28 cellular contexts compared by ENCODE assay signal in genomic region chr4:3430524-3430923, GRCh38. TPM values are rescaled to one million over a fixed set of nuclear protein-coding genes. Genes with fewer than 3 reads are reported as not detected.
A peak's percentile ranks its signal among the peaks of the same experiment; 100 is the strongest.
DNase-seq lines count a peak whose midpoint lies in the region; ATAC-seq and TF ChIP-seq lines count a peak whose summit lies in the region.
"Had no signal": no experiment of that assay in that cellular context is flagged by ENCODE, and none has a peak within 500 bp of the region (broad histone marks: within the 10 kb centered on the region; RNA-seq: fewer than 3 reads in every experiment).

No MANE protein-coding gene starts in this region.

- peaks cover 0 to 39% (median 23%) of the 10 kb centered on the region in 9 donors for H3K36me3 ChIP-seq in heart left ventricle
- peaks cover 3 to 72% (median 51%) of the 10 kb centered on the region in 11 experiments; a peak in 20 of 22 replicates for H3K36me3 ChIP-seq in BLaER1 treated with 17β-estradiol and CSF1 and Interleukin-3, amounts not matched to agents 10 nM and 100 nM
- H3K36me3 ChIP-seq in neuronal stem cell (replicated peaks in 1 of 2; ENCODE audit: control insufficient read depth in 2 of 2, insufficient read depth in 2 of 2, low read length in 2 of 2): peaks cover 8 to 51% of the 10 kb centered on the region in 2 donors
- H3K36me3 ChIP-seq: BE2C had no signal

- TF ChIP-seq POLR2A in heart left ventricle (IDR thresholded peaks at IDR 0.05): no peak

- H2AFZ ChIP-seq in neuronal stem cell (ENCODE audit: low read length): no peak overlapping the region

- TF ChIP-seq CTCF in heart left ventricle (IDR thresholded peaks at IDR 0.05) (no peak), RWPE1 (conservative IDR thresholded peaks at IDR 0.05; ENCODE audit: low read depth) (no peak), Calu3 (IDR thresholded peaks at IDR 0.05; ENCODE audit: unreplicated experiment) (no peak)

- H2BK12ac ChIP-seq in neuronal stem cell (ENCODE audit: low read length): no peak overlapping the region

- H3K4me3 Mint-ChIP-seq in Calu3 (ENCODE audit: low read depth, unreplicated experiment): no peak overlapping the region
- H3K4me3 Mint-ChIP-seq: CD14-positive monocyte; CD4-positive, alpha-beta T cell; CD8-positive, alpha-beta T cell had no signal

- peak overlapping the region; percentile 33 to 79 (median 66); a peak in 21 of 22 replicates for H3K4me2 ChIP-seq in BLaER1 treated with 17β-estradiol and CSF1 and Interleukin-3, amounts not matched to agents 10 nM and 100 nM
- no peak overlapping the region for H3K4me2 ChIP-seq in neuronal stem cell (ENCODE audit: insufficient read depth, low read length, poor library complexity, severe bottlenecking)

- no peaks in the 10 kb centered on the region for H3K27me3 Mint-ChIP-seq in Calu3 (ENCODE audit: unreplicated experiment)
- H3K27me3 Mint-ChIP-seq: CD4-positive, alpha-beta T cell had no signal

- no peaks in the 10 kb centered on the region for H3K4me1 Mint-ChIP-seq in Calu3 (ENCODE audit: low read depth, unreplicated experiment)
- H3K4me1 Mint-ChIP-seq: CD14-positive monocyte had no signal

- H3K9me3 Mint-ChIP-seq in Calu3 (ENCODE audit: low read depth, unreplicated experiment): no peaks in the 10 kb centered on the region
- H3K9me3 Mint-ChIP-seq: CD14-positive monocyte; CD4-positive, alpha-beta T cell; CD8-positive, alpha-beta T cell had no signal

- peak overlapping the region; percentile 39 for H2BK5ac ChIP-seq in neuronal stem cell (ENCODE audit: low read length)

- H3K27me3 ChIP-seq in right cardiac atrium (ENCODE audit: control insufficient read depth, insufficient read depth) (no peaks in the 10 kb centered on the region), heart left ventricle (no peaks in the 10 kb centered on the region), neuronal stem cell (ENCODE audit: control insufficient read depth in 3 of 3, insufficient read depth in 3 of 3, low read depth in 1 of 3, low read length in 3 of 3) (no peaks in the 10 kb centered on the region)
- H3K27me3 ChIP-seq in BLaER1 treated with 17β-estradiol and CSF1 and Interleukin-3, amounts not matched to agents 10 nM and 100 nM: peaks cover 0 to 6% (median 0%) of the 10 kb centered on the region in 11 experiments; a peak in 1 of 22 replicates
- H3K27me3 ChIP-seq: BE2C had no signal

- peaks cover 0 to 79% (median 33%) of the 10 kb centered on the region in 11 experiments; a peak in 15 of 22 replicates for H4K20me1 ChIP-seq in BLaER1 treated with 17β-estradiol and CSF1 and Interleukin-3, amounts not matched to agents 10 nM and 100 nM

- no peak overlapping the region for H3K27ac Mint-ChIP-seq in Calu3 (ENCODE audit: unreplicated experiment)
- H3K27ac Mint-ChIP-seq: CD14-positive monocyte; CD4-positive, alpha-beta T cell; CD8-positive, alpha-beta T cell had no signal

- peak overlapping the region; percentile 43 for H3K23ac ChIP-seq in neuronal stem cell (ENCODE audit: low read depth, low read length, poor library complexity)

- H3K4me1 ChIP-seq in right cardiac atrium (ENCODE audit: control insufficient read depth, insufficient read depth, low read length) (no peaks in the 10 kb centered on the region), heart left ventricle (no peaks in the 10 kb centered on the region), neuronal stem cell (ENCODE audit: control insufficient read depth in 2 of 2, insufficient read depth in 1 of 2, low read depth in 1 of 2, low read length in 2 of 2) (peaks cover 4 to 10% of the 10 kb centered on the region in 2 donors)
- H3K4me1 ChIP-seq in BLaER1 treated with 17β-estradiol and CSF1 and Interleukin-3, amounts not matched to agents 10 nM and 100 nM: peaks cover 13 to 81% (median 57%) of the 10 kb centered on the region in 10 experiments
- H3K4me1 ChIP-seq: BE2C, Caco-2 had no signal

- POLR2A ChIA-PET in RWPE1 (lab: Yijun Ruan, JAX; ENCODE audit: low non-redundant PET): no interaction called here

- no peak overlapping the region for H3K4me3 ChIP-seq in right cardiac atrium (ENCODE audit: low read length)
- H3K4me3 ChIP-seq in heart left ventricle: no peak overlapping the region
- no peak overlapping the region for H3K4me3 ChIP-seq in BLaER1 treated with 17β-estradiol and CSF1 and Interleukin-3, amounts not matched to agents 10 nM and 100 nM
- H3K4me3 ChIP-seq in neuronal stem cell (ENCODE audit: low read length in 2 of 2): no peak overlapping the region
- H3K4me3 ChIP-seq: GM12878 had no signal

- no peaks in the 10 kb centered on the region for H3K36me3 Mint-ChIP-seq in Calu3 (ENCODE audit: insufficient read depth, unreplicated experiment)
- H3K36me3 Mint-ChIP-seq: CD8-positive, alpha-beta T cell had no signal

- H2AK5ac ChIP-seq in neuronal stem cell (ENCODE audit: low read depth, low read length): no peak overlapping the region

- DNase-seq in right cardiac atrium (peak in 2 of 3 donors; percentile 32 to 61), heart left ventricle (no peak), RWPE1 (ENCODE audit: low spot score) (no peak), neuronal stem cell (ENCODE audit: low spot score) (no peak), CD1c-positive myeloid dendritic cell (ENCODE audit: extremely low spot score) (no peak), Calu3 (no peak), sciatic nerve (ENCODE audit: low spot score) (no peak)
- DNase-seq: 8988T; ACHN; BE2C; C1 segment of cervical spinal cord; Caco-2; CD4-positive, alpha-beta T cell; CD8-positive, alpha-beta T cell; DMS 273 treated with DMSO at 0.1 percent for 48 hours; DMS153; DMS53; DMS79; DND-41; EL; GDM1 had no signal

- H3K9me3 ChIP-seq in right cardiac atrium (ENCODE audit: control insufficient read depth, low read length) (no peaks in the 10 kb centered on the region), heart left ventricle (no peaks in the 10 kb centered on the region), neuronal stem cell (replicated peaks in 1 of 2; ENCODE audit: control insufficient read depth in 2 of 2, insufficient read depth in 1 of 2, low read depth in 1 of 2, low read length in 2 of 2) (no peaks in the 10 kb centered on the region)
- no peaks in the 10 kb centered on the region for H3K9me3 ChIP-seq in BLaER1 treated with 17β-estradiol and CSF1 and Interleukin-3, amounts not matched to agents 10 nM and 100 nM (replicated peaks in 1 of 11)
- H3K9me3 ChIP-seq: BE2C, Caco-2 had no signal

- ATAC-seq in right cardiac atrium (no peak), heart left ventricle (no peak), sciatic nerve (no peak)
- ATAC-seq: CD8-positive, alpha-beta T cell; GM12878 had no signal

- no peak overlapping the region for H4K91ac ChIP-seq in neuronal stem cell (ENCODE audit: low read depth, low read length, poor library complexity)

- H3K4ac ChIP-seq in neuronal stem cell (ENCODE audit: low read length): no peak overlapping the region

- H3K9ac ChIP-seq in BLaER1 treated with 17β-estradiol and CSF1 and Interleukin-3, amounts not matched to agents 10 nM and 100 nM: peak overlapping the region in 7 of 11 experiments; percentile 15 to 64 (median 31); a peak in 5 of 22 replicates
- no peak overlapping the region for H3K9ac ChIP-seq in neuronal stem cell (ENCODE audit: low read depth, low read length, poor library complexity)

- H2BK15ac ChIP-seq in neuronal stem cell (ENCODE audit: low read length): no peak overlapping the region

- CTCF ChIA-PET in RWPE1 (lab: Yijun Ruan, JAX) (interaction anchor here (0.7 kb wide), 1 partner anchor 21 kb away, joined by 7 read pairs; no protein-coding TSS in a partner anchor), Calu3 (lab: Charles Lee) (no interaction called here)

- intact Hi-C loops in right cardiac atrium (cut with DNase I) (no loop called here), heart left ventricle (cut with DNase I) (loop anchor here in 1 of 10 donors (2.0 kb wide), 1 partner anchor 42 kb away; no protein-coding TSS in a partner anchor), Calu3 (cut with micrococcal nuclease; ENCODE audit: unreplicated experiment) (no loop called here), sciatic nerve (cut with DNase I) (no loop called here)

- peak overlapping the region; percentile 31 for H2BK120ac ChIP-seq in neuronal stem cell (ENCODE audit: low read depth, low read length)

- H3K27ac ChIP-seq in right cardiac atrium (ENCODE audit: low read length) (no peak overlapping the region), heart left ventricle (no peak overlapping the region), RWPE1 (peak overlapping the region; percentile 38; the same call in 1 of the 2 replicates), neuronal stem cell (replicated peaks; ENCODE audit: low read length) (no peak overlapping the region)
- peak overlapping the region in 5 of 11 experiments; percentile 27 to 54 (median 31); a peak in 7 of 22 replicates for H3K27ac ChIP-seq in BLaER1 treated with 17β-estradiol and CSF1 and Interleukin-3, amounts not matched to agents 10 nM and 100 nM

- peak overlapping the region; percentile 43 for H4K8ac ChIP-seq in neuronal stem cell (ENCODE audit: low read depth, low read length)

- BruUV-seq in Calu3 (replicated peaks; lab: Mats Ljungman, UMichigan): no TSS peak

- H3K18ac ChIP-seq in neuronal stem cell (ENCODE audit: low read length): peak overlapping the region; percentile 38

- peaks cover 8% of the 10 kb centered on the region for H3K79me1 ChIP-seq in neuronal stem cell (ENCODE audit: low read depth, low read length)

- WGBS in right cardiac atrium: 74% methylated on average over 21 of the region's 21 CpGs
- WGBS in heart left ventricle, 4 donors: 71 to 88% (median 76%) methylated on average over 4 to 21 of the region's 21 CpGs
- no CpG with 5 or more reads among the region's 21 CpGs for WGBS in neuronal stem cell (ENCODE audit: extremely low coverage in 2 of 2, insufficient read length in 2 of 2, insufficient replicate concordance in 1 of 2), 2 donors

- no peak overlapping the region for H3K14ac ChIP-seq in neuronal stem cell (ENCODE audit: low read length)

RNA-seq across cellular contexts. Expression of gene HGFAC, which starts 11.2 kb away (rescaled TPM):
- total RNA-seq in right cardiac atrium: under 1 TPM in 3 of 4 donors, not detected in 1; 0.31 to 0.62 (median 0.31) TPM
- polyA plus RNA-seq in right cardiac atrium: 0.14 TPM
- total RNA-seq in heart left ventricle: under 1 TPM in 5 of 9 donors, not detected in 4; 0.19 to 0.65 (median 0.47) TPM
- polyA plus RNA-seq in heart left ventricle: under 1 TPM; 0.11 to 0.73 TPM
- polyA plus RNA-seq in neuronal stem cell (2013, experiment 1 of 2): 0.59 TPM
- polyA plus RNA-seq in neuronal stem cell (2013, experiment 2 of 2): 0.61 TPM
- total RNA-seq in Calu3 (2022): not detected in 2 replicates
- not detected for total RNA-seq in sciatic nerve
- total RNA-seq: CD8-positive, alpha-beta T cell; Daoy; G401 had no signal
- polyA plus RNA-seq: AG04450, CD14-positive monocyte, GM12878 had no signal

RNA-seq across cellular contexts. Expression of gene DOK7, which starts 32.6 kb away (rescaled TPM):
- 10 to 100 TPM; 28.9 to 40.0 (median 34.5) TPM for total RNA-seq in right cardiac atrium
- polyA plus RNA-seq in right cardiac atrium: 36.3 TPM
- 10 to 100 TPM; 27.7 to 75.1 (median 39.7) TPM for total RNA-seq in heart left ventricle
- 10 to 100 TPM; 59.1 to 89.5 TPM for polyA plus RNA-seq in heart left ventricle
- polyA plus RNA-seq in neuronal stem cell (2013, experiment 1 of 2): 0.14 TPM
- polyA plus RNA-seq in neuronal stem cell (2013, experiment 2 of 2): 0.11 TPM
- 2.7 and 3.3 TPM in 2 replicates for total RNA-seq in Calu3 (2022)
- not detected for total RNA-seq in sciatic nerve
- total RNA-seq: A673; CD4-positive, alpha-beta T cell; CD8-positive, alpha-beta T cell; G401 had no signal
- polyA plus RNA-seq: AG04450, CD14-positive monocyte had no signal

Comparison
In these comparisons a context has a peak if more than half of its experiments do, and no peak if none do; other contexts are left out.
1. DNase-seq: peak in right cardiac atrium (2 of 3); none in heart left ventricle (0 of 5), RWPE1 (single experiment), neuronal stem cell (single experiment), CD1c-positive myeloid dendritic cell (single experiment), Calu3 (single experiment) and sciatic nerve (single experiment).